In genomic region chr13:114124921-114125320, GRCh38 we compare ENCODE assay signal across 10 cellular contexts. TPM values are rescaled to one million over a fixed set of nuclear protein-coding genes. Genes with fewer than 3 reads are reported as not detected.
DNase-seq lines count a peak whose midpoint lies in the region; ATAC-seq and TF ChIP-seq lines count a peak whose summit lies in the region.
"Had no signal": no experiment of that assay in that cellular context is flagged by ENCODE, and none has a peak within 500 bp of the region (broad histone marks: within the 10 kb centered on the region; RNA-seq: fewer than 3 reads in every experiment).

No MANE protein-coding gene starts in this region.

- H3K36me3 ChIP-seq in GM23248 (ENCODE audit: low read depth), result no peaks in the 10 kb centered on the region
- H3K36me3 ChIP-seq: thyroid gland had no signal

- in situ Hi-C loops in GM23248 (cut with MboI), result no loop called here

- intact Hi-C loops in head of caudate nucleus (cut with DNase I), result no loop called here

- peak overlapping the region; percentile 30 for H3K27ac ChIP-seq in GM23248
- H3K27ac ChIP-seq: thyroid gland had no signal

- peaks cover 95% of the 10 kb centered on the region for H3K79me2 ChIP-seq in GM23248 (ENCODE audit: insufficient read depth)

- H3K27me3 Mint-ChIP-seq in central memory CD8-positive, alpha-beta T cell, result no peaks in the 10 kb centered on the region
- peaks cover 22% of the 10 kb centered on the region for H3K27me3 Mint-ChIP-seq in endothelial cell (ENCODE audit: unreplicated experiment)

- peak overlapping the region; percentile 99 for H3K27ac Mint-ChIP-seq in central memory CD8-positive, alpha-beta T cell (ENCODE audit: low read depth)
- no peak overlapping the region for H3K27ac Mint-ChIP-seq in endothelial cell (ENCODE audit: unreplicated experiment)

- H3K4me3 ChIP-seq in GM23248, result no peak overlapping the region
- H3K4me3 ChIP-seq: thyroid gland had no signal

- peaks cover 50% of the 10 kb centered on the region for H3K36me3 Mint-ChIP-seq in central memory CD8-positive, alpha-beta T cell (ENCODE audit: insufficient read depth)
- peaks cover 9% of the 10 kb centered on the region for H3K36me3 Mint-ChIP-seq in endothelial cell (ENCODE audit: low read depth, unreplicated experiment)

- H4K20me1 ChIP-seq in GM23248 (ENCODE audit: insufficient read depth), result no peaks in the 10 kb centered on the region

- no peak overlapping the region for H2AFZ ChIP-seq in GM23248

- WGBS in GM23248 (ENCODE audit: low coverage in 1 of 2, low lambda C conversion rate in 2 of 2, missing lambda C conversion rate in 2 of 2), 2 experiments, result 57 to 60% methylated on average over 9 of the region's 9 CpGs

- TF ChIP-seq CTCF in endothelial cell (IDR thresholded peaks at IDR 0.05; ENCODE audit: unreplicated experiment), result no peak

- no peak overlapping the region for H3K9ac ChIP-seq in GM23248

- H3K4me1 Mint-ChIP-seq in central memory CD8-positive, alpha-beta T cell, result peaks cover 75% of the 10 kb centered on the region
- H3K4me1 Mint-ChIP-seq in endothelial cell (ENCODE audit: unreplicated experiment), result peaks cover 53% of the 10 kb centered on the region

- no peaks in the 10 kb centered on the region for H3K27me3 ChIP-seq in GM23248 (replicated peaks; ENCODE audit: insufficient read depth)
- H3K27me3 ChIP-seq: thyroid gland had no signal

- peak overlapping the region; percentile 70 for H3K4me3 Mint-ChIP-seq in central memory CD8-positive, alpha-beta T cell
- H3K4me3 Mint-ChIP-seq in endothelial cell (ENCODE audit: unreplicated experiment), result no peak overlapping the region

- peaks cover 30% of the 10 kb centered on the region for H3K4me1 ChIP-seq in GM23248 (ENCODE audit: insufficient read depth)

- H3K4me2 ChIP-seq in GM23248 (ENCODE audit: unreplicated experiment), result no peak overlapping the region

- peak; percentile 64 for ATAC-seq in central memory CD8-positive, alpha-beta T cell (replicated peaks; ENCODE audit: extremely low read depth, poor library complexity, severe bottlenecking)
- no peak for ATAC-seq in esophagus mucosa
- ATAC-seq in HG02623 (IDR thresholded peaks at IDR 0.05; ENCODE audit: unreplicated experiment), result no peak

- no peaks in the 10 kb centered on the region for H3K9me3 Mint-ChIP-seq in central memory CD8-positive, alpha-beta T cell
- no peaks in the 10 kb centered on the region for H3K9me3 Mint-ChIP-seq in endothelial cell (ENCODE audit: unreplicated experiment)

- peaks cover 27% of the 10 kb centered on the region for H3F3A ChIP-seq in GM23248 (ENCODE audit: insufficient read depth)

- no peaks in the 10 kb centered on the region for H3K9me2 ChIP-seq in GM23248 (ENCODE audit: insufficient read depth)

- H3K9me3 ChIP-seq in GM23248 (ENCODE audit: low read depth), result no peaks in the 10 kb centered on the region
- H3K9me3 ChIP-seq: thyroid gland had no signal

- DNase-seq in GM23248 (peak; percentile 86), endothelial cell (ENCODE audit: low spot score) (no peak), head of caudate nucleus (no peak)
- DNase-seq in activated CD4-positive, alpha-beta T cell treated with anti-CD3 and anti-CD28 coated beads for 1 hour, result peak; percentile 58
- peak in 1 of 2 donors; percentile 53 for DNase-seq in central memory CD8-positive, alpha-beta T cell (ENCODE audit: low spot score in 2 of 2)
- DNase-seq in stimulated activated CD4-positive, alpha-beta T cell treated with anti-CD3 and anti-CD28 coated beads, Interleukin-4, amount 100 ng/mL, for 24 hours, result peak; percentile 84
- DNase-seq: thyroid gland had no signal

RNA-seq across cellular contexts. Expression of gene RASA3, which starts 7.5 kb away (rescaled TPM):
- total RNA-seq in GM23248 (2014; rRNA removed; shearing (Covaris generic)), result 36.7 and 46.2 TPM in 2 replicates
- polyA plus RNA-seq in GM23248 (2016; fragmentation: Nextera tagmentation; extraction: Ambion mirVana), result 30.0 and 34.3 TPM in 2 replicates
- total RNA-seq in endothelial cell (ENCODE audit: unreplicated experiment), result 34.0 TPM
- 1.6 TPM for total RNA-seq in esophagus mucosa

RNA-seq across cellular contexts. Expression of gene CFAP97D2, which starts 54.1 kb away (rescaled TPM):
- not detected in 2 replicates for total RNA-seq in GM23248 (2014; rRNA removed; shearing (Covaris generic))
- polyA plus RNA-seq in GM23248 (2016; fragmentation: Nextera tagmentation; extraction: Ambion mirVana), result not detected in 2 replicates
- total RNA-seq in endothelial cell (ENCODE audit: unreplicated experiment), result not detected
- total RNA-seq in esophagus mucosa, result not detected
- total RNA-seq: SK-MEL-5, thyroid gland had no signal

Comparison
In these comparisons a context has a peak if more than half of its experiments do, and no peak if none do; other contexts are left out.
1. DNase-seq: peak in GM23248 (single experiment), activated CD4-positive, alpha-beta T cell treated with anti-CD3 and anti-CD28 coated beads for 1 hour (single experiment) and stimulated activated CD4-positive, alpha-beta T cell treated with anti-CD3 and anti-CD28 coated beads, Interleukin-4, amount 100 ng/mL, for 24 hours (single experiment); none in endothelial cell (single experiment) and head of caudate nucleus (0 of 42).
2. RNA of gene RASA3, which starts 7.5 kb away (total RNA-seq): 36.7 to 46.2 TPM in GM23248 and 34.0 TPM in endothelial cell (single experiment); 1.6 TPM in esophagus mucosa (single experiment); every median in the first group is over 10 times any median in the second.